ENCODE assay signal across 11 cellular contexts in genomic region chr20:36097331-36097730, GRCh38. TPM values are rescaled to one million over a fixed set of nuclear protein-coding genes. Genes with fewer than 3 reads are reported as not detected.
A peak's percentile ranks its signal among the peaks of the same experiment; 100 is the strongest.
DNase-seq lines count a peak whose midpoint lies in the region; ATAC-seq and TF ChIP-seq lines count a peak whose summit lies in the region.
"Had no signal": no experiment of that assay in that cellular context is flagged by ENCODE, and none has a peak within 500 bp of the region (broad histone marks: within the 10 kb centered on the region; RNA-seq: fewer than 3 reads in every experiment).

No MANE protein-coding gene starts in this region.

- H3K4me1 Mint-ChIP-seq in MCF 10A (ENCODE audit: insufficient read depth, unreplicated experiment), result peaks cover 37% of the 10 kb centered on the region

- ATAC-seq in left lung, result no peak
- no peak for ATAC-seq in upper lobe of left lung (ENCODE audit: low FRiP score in 2 of 2)

- no peaks in the 10 kb centered on the region for H3K27me3 Mint-ChIP-seq in MCF 10A (ENCODE audit: insufficient read depth, unreplicated experiment)

- POLR2A ChIA-PET in MCF 10A (lab: Yijun Ruan, JAX), result interaction anchor here (0.6 to 6.0 kb wide), 11 partner anchors 12 to 143 kb away, joined by 3 to 80 read pairs (median 4); partner anchors contain the start of gene SCAND1

- TF ChIP-seq EP300 in upper lobe of left lung (IDR thresholded peaks at IDR 0.05), result no peak

- H3K4me3 Mint-ChIP-seq in MCF 10A (ENCODE audit: unreplicated experiment), result peak overlapping the region; percentile 21

- intact Hi-C loops in MCF 10A (cut with micrococcal nuclease), result loop anchor here (5.0 kb wide), 1 partner anchor 40 kb away; no protein-coding TSS in a partner anchor
- intact Hi-C loops in left lung (cut with DNase I), result no loop called here
- intact Hi-C loops in adrenal gland (cut with DNase I), result no loop called here

- peak overlapping the region; percentile 63 for H3K27ac Mint-ChIP-seq in MCF 10A (ENCODE audit: low read depth, unreplicated experiment)

- H3K9me3 ChIP-seq in left lung, result no peaks in the 10 kb centered on the region
- H3K9me3 ChIP-seq in upper lobe of left lung, result no peaks in the 10 kb centered on the region
- no peaks in the 10 kb centered on the region for H3K9me3 ChIP-seq in WERI-Rb-1 (ENCODE audit: severe bottlenecking)
- H3K9me3 ChIP-seq in adrenal gland (replicated peaks in 1 of 3), result no peaks in the 10 kb centered on the region

- no peak for TF ChIP-seq POLR2A in upper lobe of left lung (IDR thresholded peaks at IDR 0.05)
- TF ChIP-seq POLR2A in adrenal gland (IDR thresholded peaks at IDR 0.05), result no peak

- H3K4me1 ChIP-seq in left lung (peaks cover 15 to 49% of the 10 kb centered on the region in 2 donors), upper lobe of left lung (peaks cover 21 to 85% (median 45%) of the 10 kb centered on the region in 4 donors), adrenal gland (replicated peaks in 1 of 2) (peaks cover 6 to 21% of the 10 kb centered on the region in 2 donors)

- H3K9me3 Mint-ChIP-seq in MCF 10A (ENCODE audit: unreplicated experiment), result no peaks in the 10 kb centered on the region

- TF ChIP-seq CTCF in MCF 10A (IDR thresholded peaks at IDR 0.05; ENCODE audit: unreplicated experiment) (no peak), left lung (IDR thresholded peaks at IDR 0.05) (no peak), upper lobe of left lung (IDR thresholded peaks at IDR 0.05) (no peak), WERI-Rb-1 (IDR thresholded peaks at IDR 0.05; ENCODE audit: low read depth, low read length) (no peak), adrenal gland (IDR thresholded peaks at IDR 0.05) (no peak)

- H3K27me3 ChIP-seq in left lung (peaks cover 0 to 26% of the 10 kb centered on the region in 2 donors), upper lobe of left lung (peaks cover 0 to 5% (median 0%) of the 10 kb centered on the region in 4 donors), WERI-Rb-1 (ENCODE audit: insufficient read depth, low read depth, severe bottlenecking) (peaks cover 18% of the 10 kb centered on the region), adrenal gland (no peaks in the 10 kb centered on the region)

- DNase-seq in NCI-H146 (lab: John Stamatoyannopoulos, UW) (peak; percentile 60), NCI-H146 treated with DMSO at 0.1 percent for 48 hours (lab: John Stamatoyannopoulos, UW; ENCODE audit: unreplicated experiment) (no peak), MCF 10A (ENCODE audit: unreplicated experiment) (peak; percentile 70), left lung (no peak), upper lobe of left lung (no peak), retina (no peak), WERI-Rb-1 (no peak), adrenal gland (no peak)
- DNase-seq: 8988T, NCI-H1694 treated with DMSO at 0.1 percent for 48 hours, occipital lobe had no signal

- H3K4me3 ChIP-seq in left lung (no peak overlapping the region), upper lobe of left lung (no peak overlapping the region), WERI-Rb-1 (ENCODE audit: low read depth, low read length) (no peak overlapping the region), adrenal gland (no peak overlapping the region)

- no peaks in the 10 kb centered on the region for H3K36me3 Mint-ChIP-seq in MCF 10A (ENCODE audit: insufficient read depth, unreplicated experiment)

- 53 to 55% methylated on average over 2 of the region's 2 CpGs for WGBS in upper lobe of left lung, 2 donors
- 60 to 81% (median 68%) methylated on average over 2 of the region's 2 CpGs for WGBS in adrenal gland, 4 donors

- BruUV-seq in MCF 10A (replicated peaks; lab: Mats Ljungman, UMichigan), result no TSS peak

- no peaks in the 10 kb centered on the region for H3K36me3 ChIP-seq in left lung
- no peaks in the 10 kb centered on the region for H3K36me3 ChIP-seq in upper lobe of left lung
- no peaks in the 10 kb centered on the region for H3K36me3 ChIP-seq in WERI-Rb-1
- H3K36me3 ChIP-seq in adrenal gland (replicated peaks in 1 of 2), result no peaks in the 10 kb centered on the region

- CTCF ChIA-PET in MCF 10A (lab: Yijun Ruan, JAX), result interaction anchor here (0.9 to 7.8 kb wide), 6 partner anchors 12 to 143 kb away, joined by 3 to 66 read pairs (median 6); partner anchors contain the start of gene SCAND1

- H3K27ac ChIP-seq in left lung (peak overlapping the region; percentile 69 to 70), upper lobe of left lung (peak overlapping the region; percentile 42 to 79 (median 62)), WERI-Rb-1 (no peak overlapping the region), adrenal gland (peak overlapping the region in 1 of 5 donors; percentile 19)

RNA-seq across cellular contexts. Expression of gene EPB41L1, which starts 57.2 kb away (rescaled TPM):
- total RNA-seq in MCF 10A (2022) (6.7 and 10.1 TPM in 2 replicates), left lung (10 to 100 TPM; 41.5 to 80.1 TPM), upper lobe of left lung (100 to 1,000 TPM in 1 of 6 donors, 10 to 100 TPM in 5; 56.6 to 104 (median 79.2) TPM), adrenal gland (100 to 1,000 TPM; 105 to 813 (median 190) TPM)
- 1,000 to 10,000 TPM in 1 of 3 donors, 10 to 100 TPM in 2; 29.8 to 1,154 (median 46.8) TPM for polyA plus RNA-seq in adrenal gland

Comparison
In these comparisons a context has a peak if more than half of its experiments do, and no peak if none do; other contexts are left out.
1. DNase-seq: peak in NCI-H146 (single experiment) and MCF 10A (single experiment); none in NCI-H146 treated with DMSO at 0.1 percent for 48 hours (single experiment), left lung (0 of 2), upper lobe of left lung (0 of 2), retina (single experiment), WERI-Rb-1 (single experiment) and adrenal gland (0 of 7).